ENCODE assay signal across 17 cellular contexts in genomic region chr22:46792841-46793261, GRCh38. TPM values are rescaled to one million over a fixed set of nuclear protein-coding genes. Genes with fewer than 3 reads are reported as not detected.
DNase-seq lines count a peak whose midpoint lies in the region; ATAC-seq and TF ChIP-seq lines count a peak whose summit lies in the region.
"Had no signal": no experiment of that assay in that cellular context is flagged by ENCODE, and none has a peak within 500 bp of the region (broad histone marks: within the 10 kb centered on the region; RNA-seq: fewer than 3 reads in every experiment).

No MANE protein-coding gene starts in this region.

- intact Hi-C loops in left ventricle myocardium inferior (cut with micrococcal nuclease) (no loop called here), Right ventricle myocardium superior (cut with DNase I) (no loop called here), upper lobe of right lung (cut with DNase I) (no loop called here)

- H3K27me3 ChIP-seq in left ventricle myocardium inferior (ENCODE audit: low read depth) (no peaks in the 10 kb centered on the region), upper lobe of right lung (no peaks in the 10 kb centered on the region)

- H3K4me1 ChIP-seq in left ventricle myocardium inferior = peaks cover 52% of the 10 kb centered on the region
- peaks cover 27% of the 10 kb centered on the region for H3K4me1 ChIP-seq in upper lobe of right lung
- H3K4me1 ChIP-seq: HAP-1, prostate gland had no signal

- ATAC-seq in Right ventricle myocardium superior (ENCODE audit: poor library complexity) (no peak), left lobe of liver (peak; percentile 24), upper lobe of right lung (no peak), HG03378 (IDR thresholded peaks at IDR 0.05; ENCODE audit: unreplicated experiment) (no peak), HG02610 (IDR thresholded peaks at IDR 0.05; ENCODE audit: unreplicated experiment) (no peak)
- no peak for ATAC-seq in activated T-helper 17 cell treated with anti-CD3 and anti-CD28 coated beads, Interleukin-2, amount 50 U/mL, for 72 hours (replicated peaks)

- TF ChIP-seq CTCF in left ventricle myocardium inferior (IDR thresholded peaks at IDR 0.05; ENCODE audit: borderline replicate concordance) = no peak
- TF ChIP-seq CTCF in upper lobe of right lung (IDR thresholded peaks at IDR 0.05) = no peak

- DNase-seq in left ventricle myocardium inferior = no peak
- DNase-seq in Right ventricle myocardium superior = no peak
- no peak for DNase-seq in left lobe of liver (ENCODE audit: low spot score)
- DNase-seq in upper lobe of right lung = no peak
- no peak for DNase-seq in inferior parietal cortex (ENCODE audit: extremely low spot score)
- DNase-seq: activated CD4-positive, alpha-beta T cell treated with anti-CD3 and anti-CD28 coated beads for 1 hour; NCI-H187; NCI-H510A; nephron progenitor cell; SHP77; T-helper 9 cell had no signal

- H3K27ac Mint-ChIP-seq in activated T-helper 17 cell treated with anti-CD3 and anti-CD28 coated beads, Interleukin-2, amount 50 U/mL, for 72 hours = peak overlapping the region; percentile 92

- peak overlapping the region; percentile 29 for H3K27ac ChIP-seq in left ventricle myocardium inferior (replicated peaks)
- peak overlapping the region; percentile 68 for H3K27ac ChIP-seq in upper lobe of right lung
- H3K27ac ChIP-seq: epithelial cell of prostate had no signal

- peaks cover 23% of the 10 kb centered on the region for H3K4me1 Mint-ChIP-seq in activated T-helper 17 cell treated with anti-CD3 and anti-CD28 coated beads, Interleukin-2, amount 50 U/mL, for 72 hours

- H3K27me3 Mint-ChIP-seq in activated T-helper 17 cell treated with anti-CD3 and anti-CD28 coated beads, Interleukin-2, amount 50 U/mL, for 72 hours = no peaks in the 10 kb centered on the region

- H3K9me3 Mint-ChIP-seq in activated T-helper 17 cell treated with anti-CD3 and anti-CD28 coated beads, Interleukin-2, amount 50 U/mL, for 72 hours = no peaks in the 10 kb centered on the region
- H3K9me3 Mint-ChIP-seq: nephron progenitor cell had no signal

- peaks cover 36% of the 10 kb centered on the region for H3K36me3 ChIP-seq in left ventricle myocardium inferior
- H3K36me3 ChIP-seq in upper lobe of right lung = peaks cover 39% of the 10 kb centered on the region
- H3K36me3 ChIP-seq: prostate gland had no signal

- no peaks in the 10 kb centered on the region for H3K9me3 ChIP-seq in left ventricle myocardium inferior (replicated peaks)
- no peaks in the 10 kb centered on the region for H3K9me3 ChIP-seq in upper lobe of right lung
- H3K9me3 ChIP-seq: HAP-1, prostate gland had no signal

- peak overlapping the region; percentile 87 for H3K4me3 Mint-ChIP-seq in activated T-helper 17 cell treated with anti-CD3 and anti-CD28 coated beads, Interleukin-2, amount 50 U/mL, for 72 hours
- H3K4me3 Mint-ChIP-seq: nephron progenitor cell had no signal

- H3K4me3 ChIP-seq in left ventricle myocardium inferior (no peak overlapping the region), upper lobe of right lung (no peak overlapping the region)
- H3K4me3 ChIP-seq: HAP-1, prostate gland had no signal

- peaks cover 89% of the 10 kb centered on the region for H3K36me3 Mint-ChIP-seq in activated T-helper 17 cell treated with anti-CD3 and anti-CD28 coated beads, Interleukin-2, amount 50 U/mL, for 72 hours (ENCODE audit: low read depth)

RNA-seq across cellular contexts. Expression of gene TBC1D22A, which starts 30.4 kb away (rescaled TPM):
- total RNA-seq in left ventricle myocardium inferior (16.2 TPM), Right ventricle myocardium superior (14.0 TPM), left lobe of liver (12.4 TPM), upper lobe of right lung (31.3 TPM)
- total RNA-seq in activated T-helper 17 cell treated with anti-CD3 and anti-CD28 coated beads, Interleukin-2, amount 50 U/mL, for 72 hours = 100 to 1,000 TPM in 1 of 2 donors, 10 to 100 TPM in 1; 52.4 to 108 TPM

RNA-seq across cellular contexts. Expression of gene CERK, which starts 54.8 kb away (rescaled TPM):
- total RNA-seq in left ventricle myocardium inferior (76.9 TPM), Right ventricle myocardium superior (69.0 TPM), left lobe of liver (22.0 TPM), upper lobe of right lung (28.1 TPM)
- 100 to 1,000 TPM in 1 of 2 donors, 10 to 100 TPM in 1; 90.7 to 124 TPM for total RNA-seq in activated T-helper 17 cell treated with anti-CD3 and anti-CD28 coated beads, Interleukin-2, amount 50 U/mL, for 72 hours
